Comparison of ENCODE assay signal across 8 cellular contexts in genomic region chr12:120086801-120087621, GRCh38.
DNase-seq lines count a peak whose midpoint lies in the region; ATAC-seq and TF ChIP-seq lines count a peak whose summit lies in the region.

No MANE protein-coding gene starts in this region.

- peak; percentile 97 for ATAC-seq in HG03196 (IDR thresholded peaks at IDR 0.05; ENCODE audit: unreplicated experiment)

- TF ChIP-seq POLR2A in GM18951 (IDR thresholded peaks at IDR 0.05; ENCODE audit: extremely low read depth, insufficient read depth, insufficient read length): peak; percentile 55

- in situ Hi-C loops in GM18951 (cut with MboI; ENCODE audit: low sequenced_read_pairs, unreplicated experiment): no loop called here

- DNase-seq in AG09319 (ENCODE audit: extremely low read depth, low read depth) (peak; percentile 97), NCI-H226 (peak; percentile 99), cerebellar cortex (ENCODE audit: low spot score) (peak; percentile 99), islet precursor cell (peak; percentile 100)
- peak; percentile 99 for DNase-seq in activated CD4-positive, CD25-positive, alpha-beta regulatory T cell (lab: John Stamatoyannopoulos, UW)
- DNase-seq in stimulated activated CD4-positive, alpha-beta T cell treated with anti-CD3 and anti-CD28 coated beads, Interleukin-12 subunit alpha, Interleukin-12 subunit beta, amount 100 ng/mL, for 48 hours (ENCODE audit: low read depth in 2 of 3, low spot score in 1 of 3): peak; percentile 99 to 100 (median 99)

- peak; percentile 97 for TF ChIP-seq CTCF in AG09319 (IDR thresholded peaks at IDR 0.05; ENCODE audit: low read depth, low read length)

Comparison
In these comparisons a context has a peak if more than half of its experiments do, and no peak if none do; other contexts are left out.
1. Peak in every context shown above with its lines: DNase-seq and ATAC-seq.